Comparison of ENCODE assay signal across 1 cellular context in the genomic region with DNA sequence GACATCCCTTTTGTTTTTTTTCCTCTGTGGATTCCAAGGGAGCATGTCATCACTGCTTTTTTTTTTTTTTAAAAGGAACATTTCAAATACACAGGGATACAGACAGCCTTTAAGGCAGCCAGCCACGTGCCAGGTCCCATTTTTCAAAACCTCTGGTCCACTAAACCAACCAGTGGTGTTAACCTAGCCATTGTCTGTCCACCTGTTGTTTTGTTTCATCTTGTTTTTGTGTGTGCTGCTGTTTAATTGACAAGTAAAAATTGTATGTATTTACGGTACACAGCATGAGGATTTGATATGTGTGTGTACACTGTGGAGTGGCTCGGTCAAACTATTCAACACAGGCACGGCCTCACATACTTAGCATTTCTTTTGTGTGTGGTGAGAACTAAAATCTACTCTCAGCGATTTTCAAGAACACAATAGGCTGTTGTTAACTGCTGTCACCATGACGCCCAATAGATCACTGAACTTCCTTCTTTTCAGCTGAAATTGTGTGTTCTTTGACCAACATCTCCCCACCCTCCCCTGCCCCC.
TF ChIP-seq lines count a peak whose summit lies in the region.

No MANE protein-coding gene starts in this region.

TF ChIP-seq in HepG2, 621 proteins besides CTCF, POLR2A, EP300 and RAD21 (continued from another document and continues in another):
- TF ChIP-seq ZNF572 (CRISPR knock-in tag; IDR thresholded peaks at IDR 0.05) (no peak), ZNF788 (CRISPR knock-in tag; IDR thresholded peaks at IDR 0.05; ENCODE audit: borderline replicate concordance) (no peak), CREBL2 (CRISPR knock-in tag; IDR thresholded peaks at IDR 0.05; ENCODE audit: borderline replicate concordance) (no peak), CREM (IDR thresholded peaks at IDR 0.05) (peak; percentile 25; the same call in 1 of the 2 replicates), CREM (CRISPR knock-in tag; IDR thresholded peaks at IDR 0.05) (no peak), ZNF343 (CRISPR knock-in tag; IDR thresholded peaks at IDR 0.05) (no peak), MAFF (IDR thresholded peaks at IDR 0.05; ENCODE audit: low read depth, low read length) (peak; percentile 68), ZNF337 (CRISPR knock-in tag; IDR thresholded peaks at IDR 0.05; ENCODE audit: borderline replicate concordance, low read depth) (0 out of 2 replicates have a peak, but pooled peaks have one; percentile 27), ZFP37 (CRISPR knock-in tag; IDR thresholded peaks at IDR 0.05; ENCODE audit: borderline replicate concordance) (no peak), AFF4 (CRISPR knock-in tag; IDR thresholded peaks at IDR 0.05) (no peak), MTF1 (CRISPR knock-in tag; IDR thresholded peaks at IDR 0.05) (no peak), ZNF598 (CRISPR knock-in tag; IDR thresholded peaks at IDR 0.05; ENCODE audit: borderline replicate concordance) (no peak), LCORL (IDR thresholded peaks at IDR 0.05) (no peak), LCORL (CRISPR knock-in tag; IDR thresholded peaks at IDR 0.05) (peak; percentile 27; the same call in 1 of the 2 replicates), DZIP1 (CRISPR knock-in tag; IDR thresholded peaks at IDR 0.05) (no peak), MTA3 (CRISPR knock-in tag; IDR thresholded peaks at IDR 0.05) (no peak), ZIK1 (CRISPR knock-in tag; IDR thresholded peaks at IDR 0.05; ENCODE audit: borderline replicate concordance, low read depth) (no peak), BORCS8-MEF2B (CRISPR knock-in tag; IDR thresholded peaks at IDR 0.05) (no peak), ATF1 (CRISPR knock-in tag; IDR thresholded peaks at IDR 0.05) (no peak), ZBTB37 (CRISPR knock-in tag; IDR thresholded peaks at IDR 0.05) (no peak), NR2F1 (CRISPR knock-in tag; IDR thresholded peaks at IDR 0.05) (no peak), PHF8 (CRISPR knock-in tag; IDR thresholded peaks at IDR 0.05) (no peak), ONECUT2 (CRISPR knock-in tag; IDR thresholded peaks at IDR 0.05) (no peak), ZNF564 (CRISPR knock-in tag; IDR thresholded peaks at IDR 0.05) (no peak; the same call in 1 of the 2 replicates), KLF12 (CRISPR knock-in tag; IDR thresholded peaks at IDR 0.05; ENCODE audit: borderline replicate concordance) (no peak), EZH2 (conservative IDR thresholded peaks at IDR 0.05; ENCODE audit: low read depth, low read length) (no peak), CC2D1A (CRISPR knock-in tag; IDR thresholded peaks at IDR 0.05) (0 out of 2 replicates have a peak, but pooled peaks have one; percentile 53), POLR2AphosphoS5 (IDR thresholded peaks at IDR 0.05; ENCODE audit: low read depth, low read length) (no peak), MED8 (CRISPR knock-in tag; IDR thresholded peaks at IDR 0.05; ENCODE audit: insufficient replicate concordance) (no peak), CCDC6 (CRISPR knock-in tag; IDR thresholded peaks at IDR 0.05) (no peak), HOXA9 (CRISPR knock-in tag; IDR thresholded peaks at IDR 0.05; ENCODE audit: borderline replicate concordance) (no peak), RFX1 (IDR thresholded peaks at IDR 0.05) (peak; percentile 65), PCBP1 (IDR thresholded peaks at IDR 0.05; ENCODE audit: borderline replicate concordance, low read depth, low read length) (no peak), ZNF274 (CRISPR knock-in tag; IDR thresholded peaks at IDR 0.05) (no peak), GATA4 (IDR thresholded peaks at IDR 0.05; ENCODE audit: borderline replicate concordance, low read depth) (no peak), SOX13 (IDR thresholded peaks at IDR 0.05) (peak; percentile 85), SOX13 (CRISPR knock-in tag; conservative IDR thresholded peaks at IDR 0.05 in 1 of 2, IDR thresholded peaks at IDR 0.05 in 1 of 2) (peak in 1 of 2 experiments; percentile 96; a peak in 2 of 4 replicates), HOXA5 (CRISPR knock-in tag; IDR thresholded peaks at IDR 0.05) (no peak), ZNF451 (CRISPR knock-in tag; IDR thresholded peaks at IDR 0.05) (no peak), ZNF883 (CRISPR knock-in tag; IDR thresholded peaks at IDR 0.05; ENCODE audit: not compliant biosample characterization) (no peak), SRSF9 (IDR thresholded peaks at IDR 0.05; ENCODE audit: borderline replicate concordance, insufficient read depth, low read depth, low read length, poor library complexity, severe bottlenecking) (no peak), ZFP41 (CRISPR knock-in tag; IDR thresholded peaks at IDR 0.05; ENCODE audit: borderline replicate concordance) (no peak), NFATC3 (CRISPR knock-in tag; IDR thresholded peaks at IDR 0.05) (no peak)
- TF ChIP-seq, protein P1, sequence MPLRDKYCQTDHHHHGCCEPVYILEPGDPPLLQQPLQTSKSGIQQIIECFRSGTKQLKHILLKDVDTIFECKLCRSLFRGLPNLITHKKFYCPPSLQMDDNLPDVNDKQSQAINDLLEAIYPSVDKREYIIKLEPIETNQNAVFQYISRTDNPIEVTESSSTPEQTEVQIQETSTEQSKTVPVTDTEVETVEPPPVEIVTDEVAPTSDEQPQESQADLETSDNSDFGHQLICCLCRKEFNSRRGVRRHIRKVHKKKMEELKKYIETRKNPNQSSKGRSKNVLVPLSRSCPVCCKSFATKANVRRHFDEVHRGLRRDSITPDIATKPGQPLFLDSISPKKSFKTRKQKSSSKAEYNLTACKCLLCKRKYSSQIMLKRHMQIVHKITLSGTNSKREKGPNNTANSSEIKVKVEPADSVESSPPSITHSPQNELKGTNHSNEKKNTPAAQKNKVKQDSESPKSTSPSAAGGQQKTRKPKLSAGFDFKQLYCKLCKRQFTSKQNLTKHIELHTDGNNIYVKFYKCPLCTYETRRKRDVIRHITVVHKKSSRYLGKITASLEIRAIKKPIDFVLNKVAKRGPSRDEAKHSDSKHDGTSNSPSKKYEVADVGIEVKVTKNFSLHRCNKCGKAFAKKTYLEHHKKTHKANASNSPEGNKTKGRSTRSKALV (CRISPR knock-in tag; IDR thresholded peaks at IDR 0.05): no peak
- TF ChIP-seq, protein P2, sequence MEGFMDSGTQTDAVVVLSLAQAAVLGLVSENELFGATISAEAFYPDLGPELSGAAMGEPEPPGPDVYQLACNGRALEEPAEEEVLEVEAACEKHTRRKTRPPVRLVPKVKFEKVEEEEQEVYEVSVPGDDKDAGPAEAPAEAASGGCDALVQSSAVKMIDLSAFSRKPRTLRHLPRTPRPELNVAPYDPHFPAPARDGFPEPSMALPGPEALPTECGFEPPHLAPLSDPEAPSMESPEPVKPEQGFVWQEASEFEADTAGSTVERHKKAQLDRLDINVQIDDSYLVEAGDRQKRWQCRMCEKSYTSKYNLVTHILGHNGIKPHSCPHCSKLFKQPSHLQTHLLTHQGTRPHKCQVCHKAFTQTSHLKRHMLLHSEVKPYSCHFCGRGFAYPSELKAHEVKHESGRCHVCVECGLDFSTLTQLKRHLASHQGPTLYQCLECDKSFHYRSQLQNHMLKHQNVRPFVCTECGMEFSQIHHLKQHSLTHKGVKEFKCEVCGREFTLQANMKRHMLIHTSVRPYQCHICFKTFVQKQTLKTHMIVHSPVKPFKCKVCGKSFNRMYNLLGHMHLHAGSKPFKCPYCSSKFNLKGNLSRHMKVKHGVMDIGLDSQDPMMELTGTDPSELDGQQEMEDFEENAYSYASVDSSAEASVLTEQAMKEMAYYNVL (CRISPR knock-in tag; IDR thresholded peaks at IDR 0.05; ENCODE audit: borderline replicate concordance): 0 out of 2 replicates have a peak, but pooled peaks have one; percentile 37
- TF ChIP-seq, protein P3, sequence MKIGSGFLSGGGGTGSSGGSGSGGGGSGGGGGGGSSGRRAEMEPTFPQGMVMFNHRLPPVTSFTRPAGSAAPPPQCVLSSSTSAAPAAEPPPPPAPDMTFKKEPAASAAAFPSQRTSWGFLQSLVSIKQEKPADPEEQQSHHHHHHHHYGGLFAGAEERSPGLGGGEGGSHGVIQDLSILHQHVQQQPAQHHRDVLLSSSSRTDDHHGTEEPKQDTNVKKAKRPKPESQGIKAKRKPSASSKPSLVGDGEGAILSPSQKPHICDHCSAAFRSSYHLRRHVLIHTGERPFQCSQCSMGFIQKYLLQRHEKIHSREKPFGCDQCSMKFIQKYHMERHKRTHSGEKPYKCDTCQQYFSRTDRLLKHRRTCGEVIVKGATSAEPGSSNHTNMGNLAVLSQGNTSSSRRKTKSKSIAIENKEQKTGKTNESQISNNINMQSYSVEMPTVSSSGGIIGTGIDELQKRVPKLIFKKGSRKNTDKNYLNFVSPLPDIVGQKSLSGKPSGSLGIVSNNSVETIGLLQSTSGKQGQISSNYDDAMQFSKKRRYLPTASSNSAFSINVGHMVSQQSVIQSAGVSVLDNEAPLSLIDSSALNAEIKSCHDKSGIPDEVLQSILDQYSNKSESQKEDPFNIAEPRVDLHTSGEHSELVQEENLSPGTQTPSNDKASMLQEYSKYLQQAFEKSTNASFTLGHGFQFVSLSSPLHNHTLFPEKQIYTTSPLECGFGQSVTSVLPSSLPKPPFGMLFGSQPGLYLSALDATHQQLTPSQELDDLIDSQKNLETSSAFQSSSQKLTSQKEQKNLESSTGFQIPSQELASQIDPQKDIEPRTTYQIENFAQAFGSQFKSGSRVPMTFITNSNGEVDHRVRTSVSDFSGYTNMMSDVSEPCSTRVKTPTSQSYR (CRISPR knock-in tag; IDR thresholded peaks at IDR 0.05; ENCODE audit: borderline replicate concordance): 0 out of 2 replicates have a peak, but pooled peaks have one; percentile 33
- TF ChIP-seq, protein P4, sequence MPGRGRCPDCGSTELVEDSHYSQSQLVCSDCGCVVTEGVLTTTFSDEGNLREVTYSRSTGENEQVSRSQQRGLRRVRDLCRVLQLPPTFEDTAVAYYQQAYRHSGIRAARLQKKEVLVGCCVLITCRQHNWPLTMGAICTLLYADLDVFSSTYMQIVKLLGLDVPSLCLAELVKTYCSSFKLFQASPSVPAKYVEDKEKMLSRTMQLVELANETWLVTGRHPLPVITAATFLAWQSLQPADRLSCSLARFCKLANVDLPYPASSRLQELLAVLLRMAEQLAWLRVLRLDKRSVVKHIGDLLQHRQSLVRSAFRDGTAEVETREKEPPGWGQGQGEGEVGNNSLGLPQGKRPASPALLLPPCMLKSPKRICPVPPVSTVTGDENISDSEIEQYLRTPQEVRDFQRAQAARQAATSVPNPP (CRISPR knock-in tag; IDR thresholded peaks at IDR 0.05): no peak
